Comparison of ENCODE assay signal across 18 cellular contexts in genomic region chr1:19076841-19077616, GRCh38.
A peak's percentile ranks its signal among the peaks of the same experiment; 100 is the strongest.
DNase-seq lines count a peak whose midpoint lies in the region; FAIRE-seq and TF ChIP-seq lines count a peak whose summit lies in the region.
"Had no signal": no experiment of that assay in that cellular context is flagged by ENCODE, and none has a peak within 500 bp of the region (broad histone marks: within the 10 kb centered on the region; RNA-seq: fewer than 3 reads in every experiment).

No MANE protein-coding gene starts in this region.

- H3K4me1 ChIP-seq in H9 (ENCODE audit: insufficient read depth, low read length): no peaks in the 10 kb centered on the region
- H3K4me1 ChIP-seq in esophagus squamous epithelium: peaks cover 53 to 100% (median 58%) of the 10 kb centered on the region in 3 donors
- H3K4me1 ChIP-seq in suprapubic skin: peaks cover 90% of the 10 kb centered on the region
- H3K4me1 ChIP-seq: SJCRH30 had no signal

- no peak overlapping the region for H3K23ac ChIP-seq in H9 (ENCODE audit: insufficient read length, low read depth, low read length)

- peaks cover 21 to 86% (median 28%) of the 10 kb centered on the region in 3 donors for H3K36me3 ChIP-seq in esophagus squamous epithelium
- peaks cover 64% of the 10 kb centered on the region for H3K36me3 ChIP-seq in suprapubic skin

- H3T11ph ChIP-seq in H9 (ENCODE audit: low read length): no peak overlapping the region

- no peak for FAIRE-seq in H54 (lab: Jason Lieb, UNC)
- FAIRE-seq: GM19239 had no signal

- no peak for DNase-seq in H9
- DNase-seq in esophagus squamous epithelium (lab: John Stamatoyannopoulos, UW): no peak
- DNase-seq in suprapubic skin (ENCODE audit: low spot score in 2 of 2): no peak
- no peak for DNase-seq in stimulated activated CD4-positive, alpha-beta T cell treated with anti-CD3 and anti-CD28 coated beads, Interleukin-15, amount 100 ng/mL, for 24 hours
- no peak for DNase-seq in H54 (ENCODE audit: insufficient read length, low spot score)
- DNase-seq in glutamatergic neuron: no peak
- DNase-seq: ACHN, AML-193, Calu3, DMS53, NCI-H1417, NCI-H2029, NCI-H2171 treated with DMSO at 0.1 percent for 48 hours, NCI-H748 treated with DMSO at 0.1 percent for 48 hours, RPMI8226, SJCRH30 had no signal

- H2BK12ac ChIP-seq in H9 (ENCODE audit: insufficient read length, low read depth, low read length): no peak overlapping the region

- no peak overlapping the region for H3K4me3 Mint-ChIP-seq in H9
- no peak overlapping the region for H3K4me3 Mint-ChIP-seq in glutamatergic neuron (ENCODE audit: unreplicated experiment)

- peaks cover 45 to 96% (median 86%) of the 10 kb centered on the region in 3 experiments; a peak in 6 of 7 replicates for H3K36me3 Mint-ChIP-seq in H9 (ENCODE audit: insufficient read depth in 1 of 3, low read depth in 3 of 3)
- H3K36me3 Mint-ChIP-seq in glutamatergic neuron (ENCODE audit: unreplicated experiment): peaks cover 9% of the 10 kb centered on the region

- no peak overlapping the region for H3K9ac ChIP-seq in H9 (ENCODE audit: extremely low read depth, insufficient read length, low read length)

- H3K27ac Mint-ChIP-seq in H9 (peak overlapping the region in 2 of 3 experiments; percentile 44 to 70; a peak in 1 of 7 replicates), glutamatergic neuron (ENCODE audit: unreplicated experiment) (no peak overlapping the region)

- H3K9me3 ChIP-seq in H9 (ENCODE audit: control insufficient read depth, low read depth, low read length): no peaks in the 10 kb centered on the region
- H3K9me3 ChIP-seq in esophagus squamous epithelium: no peaks in the 10 kb centered on the region
- no peaks in the 10 kb centered on the region for H3K9me3 ChIP-seq in suprapubic skin
- H3K9me3 ChIP-seq: SJCRH30 had no signal

- no peak overlapping the region for H3K27ac ChIP-seq in H9 (ENCODE audit: insufficient read length, low read depth, low read length)
- peak overlapping the region; percentile 100 for H3K27ac ChIP-seq in VCaP
- H3K27ac ChIP-seq in esophagus squamous epithelium: peak overlapping the region; percentile 53 to 89 (median 88)
- peak overlapping the region; percentile 91 for H3K27ac ChIP-seq in suprapubic skin
- H3K27ac ChIP-seq: SJCRH30 had no signal

- H3K4me1 Mint-ChIP-seq in H9 (0 out of 4 replicates have a peak, but pooled peaks cover 0 to under 1% of the 10 kb centered on the region in 2 experiments), glutamatergic neuron (ENCODE audit: low read depth, unreplicated experiment) (no peaks in the 10 kb centered on the region)

- TF ChIP-seq CTCF in H9 (conservative IDR thresholded peaks at IDR 0.05) (no peak), VCaP (conservative IDR thresholded peaks at IDR 0.05) (no peak), esophagus squamous epithelium (IDR thresholded peaks at IDR 0.05) (no peak), suprapubic skin (IDR thresholded peaks at IDR 0.05) (no peak), glutamatergic neuron (IDR thresholded peaks at IDR 0.05; ENCODE audit: partially characterized antibody, unreplicated experiment) (no peak)

- intact Hi-C loops in esophagus squamous epithelium (cut with DNase I): no loop called here

- no peaks in the 10 kb centered on the region for H3K79me2 ChIP-seq in H9 (ENCODE audit: insufficient read depth, low read length)

- no peak for TF ChIP-seq EP300 in suprapubic skin (IDR thresholded peaks at IDR 0.05)

- H2BK120ac ChIP-seq in H9 (ENCODE audit: low read depth, low read length, poor library complexity, severe bottlenecking): no peak overlapping the region

- WGBS in H9 (ENCODE audit: extremely low coverage, insufficient read length, low lambda C conversion rate): no CpG with 5 or more reads among the region's 20 CpGs
- 55 to 68% methylated on average over 12 to 15 of the region's 20 CpGs for WGBS in esophagus squamous epithelium, 2 donors
- WGBS in suprapubic skin: 65% methylated on average over 20 of the region's 20 CpGs

- H4K5ac ChIP-seq in H9 (ENCODE audit: insufficient read length, low read depth, low read length): no peak overlapping the region

- H2AK5ac ChIP-seq in H9 (ENCODE audit: insufficient read length, low read length): no peak overlapping the region

- H3K27me3 ChIP-seq in H9 (ENCODE audit: insufficient read depth, low read length) (no peaks in the 10 kb centered on the region), esophagus squamous epithelium (no peaks in the 10 kb centered on the region), suprapubic skin (no peaks in the 10 kb centered on the region)
- H3K27me3 ChIP-seq: SJCRH30 had no signal

- no peak overlapping the region for H2BK20ac ChIP-seq in H9 (ENCODE audit: low read depth, low read length, poor library complexity, severe bottlenecking)

- no peak overlapping the region for H3K4me3 ChIP-seq in esophagus squamous epithelium
- no peak overlapping the region for H3K4me3 ChIP-seq in suprapubic skin
- H3K4me3 ChIP-seq: SJCRH30 had no signal

- no peak overlapping the region for H2BK5ac ChIP-seq in H9 (ENCODE audit: insufficient read length, low read length)

- H4K91ac ChIP-seq in H9 (ENCODE audit: insufficient read length, low read depth, low read length): no peak overlapping the region

- no peak overlapping the region for H3K4ac ChIP-seq in H9 (ENCODE audit: low read depth, low read length)

- H3K56ac ChIP-seq in H9 (ENCODE audit: insufficient read length, low read depth, low read length): no peak overlapping the region

- no peak overlapping the region for H3K14ac ChIP-seq in H9 (ENCODE audit: insufficient read depth, low read length)

- H3K18ac ChIP-seq in H9 (ENCODE audit: insufficient read length, low read depth, low read length): no peak overlapping the region

- H3K27me3 Mint-ChIP-seq in H9 (ENCODE audit: low read depth) (no peaks in the 10 kb centered on the region), glutamatergic neuron (ENCODE audit: unreplicated experiment) (no peaks in the 10 kb centered on the region)

- TF ChIP-seq POLR2A in esophagus squamous epithelium (IDR thresholded peaks at IDR 0.05) (no peak), suprapubic skin (IDR thresholded peaks at IDR 0.05) (no peak), H54 (IDR thresholded peaks at IDR 0.05; ENCODE audit: low read depth, low read length) (no peak)

- no peak overlapping the region for H4K8ac ChIP-seq in H9 (replicated peaks; ENCODE audit: insufficient read length, low read depth, low read length)

- H4K20me1 ChIP-seq in H9 (ENCODE audit: control insufficient read depth, insufficient read depth, insufficient read length): no peaks in the 10 kb centered on the region

- H2AFZ ChIP-seq in H9 (ENCODE audit: low read length): no peak overlapping the region

- no peak overlapping the region for H2BK15ac ChIP-seq in H9 (ENCODE audit: low read depth, low read length)

- no peak overlapping the region for H3K4me2 ChIP-seq in H9 (ENCODE audit: insufficient read depth, insufficient read length, low read length)

- no peaks in the 10 kb centered on the region for H3K23me2 ChIP-seq in H9 (ENCODE audit: insufficient read length, low read depth, low read length, poor library complexity, severe bottlenecking)

- H3K79me1 ChIP-seq in H9 (ENCODE audit: insufficient read depth, low read depth, low read length, poor library complexity, severe bottlenecking): no peaks in the 10 kb centered on the region

- no peaks in the 10 kb centered on the region for H3K9me3 Mint-ChIP-seq in H9
- peaks cover 4% of the 10 kb centered on the region for H3K9me3 Mint-ChIP-seq in glutamatergic neuron (ENCODE audit: unreplicated experiment)
